ENCODE assay signal across 19 cellular contexts in the genomic region with DNA sequence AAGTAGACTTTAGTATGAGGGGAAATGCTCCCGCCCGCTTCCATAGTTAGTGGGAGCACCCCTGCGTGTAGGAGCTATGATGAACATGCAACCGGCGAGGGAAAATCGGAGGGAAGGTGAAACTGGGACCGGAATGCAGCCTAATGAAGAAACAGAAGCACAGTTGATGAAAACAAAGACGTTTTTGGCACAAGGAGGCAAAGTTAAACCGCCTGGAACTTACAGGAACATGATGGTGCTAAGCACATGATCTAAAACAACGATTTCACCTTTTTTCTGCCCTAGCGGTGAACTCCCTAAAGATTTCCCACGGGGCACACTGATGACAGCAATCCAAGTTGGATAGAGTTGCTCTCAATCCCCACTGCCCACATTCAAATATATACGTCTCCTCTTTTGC. TPM values are rescaled to one million over a fixed set of nuclear protein-coding genes. Genes with fewer than 3 reads are reported as not detected.
"Had no signal": no experiment of that assay in that cellular context is flagged by ENCODE, and none has a peak within 500 bp of the region (broad histone marks: within the 10 kb centered on the region; RNA-seq: fewer than 3 reads in every experiment).

No MANE protein-coding gene starts in this region.

- H3K27me3 ChIP-seq: brain microvascular endothelial cell, hepatocyte, right atrium auricular region, SJSA1 had no signal

- H3K4me3 ChIP-seq: hepatocyte, right atrium auricular region, SJSA1, skin epidermis had no signal

- H2AFZ ChIP-seq: hepatocyte had no signal

- H3K27ac ChIP-seq: brain microvascular endothelial cell, hepatocyte, right atrium auricular region, SJSA1 had no signal

- H3K79me2 ChIP-seq: hepatocyte had no signal

- FAIRE-seq: endothelial cell of umbilical vein had no signal

- H3K4me2 ChIP-seq: hepatocyte had no signal

- H3K36me3 ChIP-seq: brain microvascular endothelial cell, right atrium auricular region, SJSA1 had no signal

- DNase-seq: activated CD4-positive, alpha-beta T cell treated with anti-CD3 and anti-CD28 coated beads, Interleukin-2, amount 50 U/mL, for 1 hour; activated CD8-positive, alpha-beta memory T cell treated with anti-CD3 and anti-CD28 coated beads for 24 hours; activated naive CD8-positive, alpha-beta T cell treated with anti-CD3 and anti-CD28 coated beads for 36 hours; amygdala; brain microvascular endothelial cell; effector CD8-positive, alpha-beta T cell; left ventricle myocardium superior; mesenchymal stem cell; stimulated activated CD4-positive, alpha-beta T cell treated with anti-CD3 and anti-CD28 coated beads, Interleukin-15, amount 100 ng/mL, for 24 hours; stimulated activated CD4-positive, alpha-beta T cell treated with anti-CD3 and anti-CD28 coated beads, Interleukin-4, amount 100 ng/mL, for 1 hour; stimulated activated naive B cell treated with anti-CD40 and anti-IgM and Interleukin-4, amounts not matched to agents 10 μg/mL and 1 μg/mL and 100 μg/mL, for 72 hours; SW 1271 had no signal

- H3K9me3 ChIP-seq: right atrium auricular region, SJSA1 had no signal

RNA-seq across cellular contexts. Expression of gene SPATA12, which starts 49.4 kb away (rescaled TPM):
- total RNA-seq: activated naive CD8-positive, alpha-beta T cell treated with anti-CD3 and anti-CD28 coated beads for 36 hours; endothelial cell of umbilical vein; fibroblast of lung; left ventricle myocardium superior; neural crest cell; right atrium auricular region; SJSA1 had no signal
- polyA plus RNA-seq: fibroblast of lung had no signal
